Comparison of ENCODE assay signal across 25 cellular contexts in the genomic region with DNA sequence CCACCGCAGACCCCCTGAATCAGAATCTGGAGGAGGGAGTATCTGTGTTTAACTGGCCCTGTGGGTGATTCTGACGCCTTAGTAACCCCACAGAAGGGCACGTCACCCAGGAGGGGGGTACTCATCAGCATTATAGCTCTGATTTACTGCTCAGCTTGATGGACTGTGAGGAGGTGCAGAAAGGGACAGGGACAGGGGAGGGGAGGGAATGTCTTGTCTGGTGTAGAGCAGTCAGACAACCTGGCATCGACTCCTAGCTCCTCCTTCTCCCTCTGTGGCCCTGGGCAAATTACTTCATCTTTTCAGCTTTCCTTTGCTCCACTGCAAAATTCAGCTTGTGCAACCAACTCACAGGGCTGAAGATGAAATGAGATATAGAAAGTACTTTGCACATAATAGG. TPM values are rescaled to one million over a fixed set of nuclear protein-coding genes. Genes with fewer than 3 reads are reported as not detected.
DNase-seq lines count a peak whose midpoint lies in the region; ATAC-seq, FAIRE-seq and TF ChIP-seq lines count a peak whose summit lies in the region.
"Had no signal": no experiment of that assay in that cellular context is flagged by ENCODE, and none has a peak within 500 bp of the region (broad histone marks: within the 10 kb centered on the region; RNA-seq: fewer than 3 reads in every experiment).

No MANE protein-coding gene starts in this region.

- H3K4me3 ChIP-seq in bronchial epithelial cell (ENCODE audit: low read depth, low read length) (no peak overlapping the region), iPS-20b (ENCODE audit: low read length) (peak overlapping the region; percentile 48; the same call in 1 of the 2 replicates), right atrium auricular region (no peak overlapping the region)
- H3K4me3 ChIP-seq: adrenal gland, cardiac muscle cell, SJSA1, stomach, upper lobe of left lung had no signal

- H3K27ac Mint-ChIP-seq in type B pancreatic cell = peak overlapping the region; percentile 70
- no peak overlapping the region for H3K27ac Mint-ChIP-seq in stimulated activated naive B cell treated with anti-CD40 and anti-IgM and Interleukin-4, amounts not matched to agents 10 μg/mL and 1 μg/mL and 100 μg/mL, for 72 hours
- H3K27ac Mint-ChIP-seq: CD8-positive, alpha-beta T cell had no signal

- TF ChIP-seq CTCF in bronchial epithelial cell (IDR thresholded peaks at IDR 0.05; ENCODE audit: insufficient read depth, low read length, severe bottlenecking) (no peak), type B pancreatic cell (conservative IDR thresholded peaks at IDR 0.05) (no peak), right atrium auricular region (IDR thresholded peaks at IDR 0.05) (no peak)

- no peak overlapping the region for H3K27ac ChIP-seq in iPS-20b (ENCODE audit: low read length)
- no peak overlapping the region for H3K27ac ChIP-seq in right atrium auricular region
- H3K27ac ChIP-seq: 22Rv1, adrenal gland, cardiac muscle cell, SJSA1, stomach, upper lobe of left lung, VCaP had no signal

- DNase-seq in DMS79 treated with DMSO at 0.1 percent for 48 hours (lab: John Stamatoyannopoulos, UW) = peak; percentile 7
- DNase-seq in DMS79 (lab: John Stamatoyannopoulos, UW) = no peak
- peak; percentile 29 for DNase-seq in bronchial epithelial cell (ENCODE audit: low read depth)
- no peak for DNase-seq in type B pancreatic cell (ENCODE audit: extremely low spot score, unreplicated experiment)
- no peak for DNase-seq in right atrium auricular region (ENCODE audit: low spot score)
- no peak for DNase-seq in stimulated activated naive B cell treated with anti-CD40 and anti-IgM and Interleukin-4, amounts not matched to agents 10 μg/mL and 1 μg/mL and 100 μg/mL, for 72 hours
- DNase-seq in activated CD4-positive, alpha-beta T cell treated with anti-CD3 and anti-CD28 coated beads for 1 hour = no peak
- DNase-seq: activated CD4-positive, alpha-beta T cell treated with anti-CD3 and anti-CD28 coated beads, Interleukin-2, amount 50 U/mL, for 48 hours; activated gamma-delta T cell treated with Interleukin-2 at 50 U/mL for 16 hours; activated T-cell treated with anti-CD3 and anti-CD28 coated beads for 4 hours; CD8-positive, alpha-beta T cell; left colon; NCI-H1694 treated with DMSO at 0.1 percent for 48 hours; NCI-H226; PC-3; stimulated activated CD4-positive, alpha-beta T cell treated with anti-CD3 and anti-CD28 coated beads, Interleukin-4, amount 100 ng/mL, for 1 hour; stomach; T-helper 2 cell; upper lobe of left lung had no signal

- peaks cover 5% of the 10 kb centered on the region for H3K9me3 Mint-ChIP-seq in type B pancreatic cell
- H3K9me3 Mint-ChIP-seq in stimulated activated naive B cell treated with anti-CD40 and anti-IgM and Interleukin-4, amounts not matched to agents 10 μg/mL and 1 μg/mL and 100 μg/mL, for 72 hours = no peaks in the 10 kb centered on the region
- H3K9me3 Mint-ChIP-seq: CD8-positive, alpha-beta T cell had no signal

- H3K9me3 ChIP-seq in iPS-20b (ENCODE audit: insufficient read depth, low read depth, low read length) (no peaks in the 10 kb centered on the region), right atrium auricular region (no peaks in the 10 kb centered on the region)
- H3K9me3 ChIP-seq: adrenal gland, SJSA1, stomach, upper lobe of left lung had no signal

- peaks cover 6% of the 10 kb centered on the region for H3K27me3 ChIP-seq in bronchial epithelial cell (ENCODE audit: control insufficient read depth, insufficient read depth, low read length)
- peaks cover 80% of the 10 kb centered on the region for H3K27me3 ChIP-seq in iPS-20b (ENCODE audit: insufficient read depth, low read length)
- H3K27me3 ChIP-seq in right atrium auricular region = no peaks in the 10 kb centered on the region
- H3K27me3 ChIP-seq: adrenal gland, upper lobe of left lung had no signal

- peaks cover 46% of the 10 kb centered on the region for H3K4me1 Mint-ChIP-seq in type B pancreatic cell (ENCODE audit: unreplicated experiment)
- H3K4me1 Mint-ChIP-seq in stimulated activated naive B cell treated with anti-CD40 and anti-IgM and Interleukin-4, amounts not matched to agents 10 μg/mL and 1 μg/mL and 100 μg/mL, for 72 hours = peaks cover 5 to 7% of the 10 kb centered on the region in 2 donors

- H3K4me1 ChIP-seq in iPS-20b (ENCODE audit: insufficient read depth, low read length) = peaks cover 40% of the 10 kb centered on the region
- no peaks in the 10 kb centered on the region for H3K4me1 ChIP-seq in right atrium auricular region
- H3K4me1 ChIP-seq: adrenal gland, SJSA1, stomach had no signal

- H3K36me3 ChIP-seq in bronchial epithelial cell (ENCODE audit: control insufficient read depth, insufficient read depth, low read length) (no peaks in the 10 kb centered on the region), iPS-20b (ENCODE audit: insufficient read depth, low read depth, low read length) (no peaks in the 10 kb centered on the region), right atrium auricular region (no peaks in the 10 kb centered on the region)
- H3K36me3 ChIP-seq: adrenal gland, cardiac muscle cell, SJSA1, stomach, upper lobe of left lung had no signal

- H3K9ac ChIP-seq in iPS-20b (ENCODE audit: low read depth, low read length) = peak overlapping the region; percentile 21; the same call in 1 of the 2 replicates

- peaks cover 10% of the 10 kb centered on the region for H3K27me3 Mint-ChIP-seq in type B pancreatic cell
- peaks cover 43 to 48% of the 10 kb centered on the region in 2 donors for H3K27me3 Mint-ChIP-seq in stimulated activated naive B cell treated with anti-CD40 and anti-IgM and Interleukin-4, amounts not matched to agents 10 μg/mL and 1 μg/mL and 100 μg/mL, for 72 hours

- no peak for ATAC-seq in stimulated activated naive B cell treated with anti-CD40 and anti-IgM and Interleukin-4, amounts not matched to agents 10 μg/mL and 1 μg/mL and 100 μg/mL, for 72 hours (replicated peaks)
- ATAC-seq: CD8-positive, alpha-beta T cell; left colon; PC-3 had no signal

- peak overlapping the region; percentile 9 for H3K4me3 Mint-ChIP-seq in type B pancreatic cell
- no peak overlapping the region for H3K4me3 Mint-ChIP-seq in stimulated activated naive B cell treated with anti-CD40 and anti-IgM and Interleukin-4, amounts not matched to agents 10 μg/mL and 1 μg/mL and 100 μg/mL, for 72 hours
- H3K4me3 Mint-ChIP-seq: CD8-positive, alpha-beta T cell had no signal

- FAIRE-seq in bronchial epithelial cell (lab: Jason Lieb, UNC) = no peak

- no peaks in the 10 kb centered on the region for H3K36me3 Mint-ChIP-seq in type B pancreatic cell
- H3K36me3 Mint-ChIP-seq in stimulated activated naive B cell treated with anti-CD40 and anti-IgM and Interleukin-4, amounts not matched to agents 10 μg/mL and 1 μg/mL and 100 μg/mL, for 72 hours = no peaks in the 10 kb centered on the region
- H3K36me3 Mint-ChIP-seq: CD8-positive, alpha-beta T cell had no signal

RNA-seq across cellular contexts. Expression of a gene that starts 42.3 kb away (rescaled TPM):
- total RNA-seq in bronchial epithelial cell (43.0 and 46.3 TPM in 2 replicates), type B pancreatic cell (ENCODE audit: low replicate concordance) (32.6 and 33.8 TPM in 2 replicates), right atrium auricular region (1 to 10 TPM; 7.0 to 9.6 TPM)

Comparison
In these comparisons a context has a peak if more than half of its experiments do, and no peak if none do; other contexts are left out.
1. DNase-seq: peak in DMS79 treated with DMSO at 0.1 percent for 48 hours (single experiment) and bronchial epithelial cell (single experiment); none in DMS79 (single experiment), type B pancreatic cell (single experiment), right atrium auricular region (single experiment), stimulated activated naive B cell treated with anti-CD40 and anti-IgM and Interleukin-4, amounts not matched to agents 10 μg/mL and 1 μg/mL and 100 μg/mL, for 72 hours (single experiment) and activated CD4-positive, alpha-beta T cell treated with anti-CD3 and anti-CD28 coated beads for 1 hour (single experiment).